19 cellular contexts compared by ENCODE assay signal in the genomic region with DNA sequence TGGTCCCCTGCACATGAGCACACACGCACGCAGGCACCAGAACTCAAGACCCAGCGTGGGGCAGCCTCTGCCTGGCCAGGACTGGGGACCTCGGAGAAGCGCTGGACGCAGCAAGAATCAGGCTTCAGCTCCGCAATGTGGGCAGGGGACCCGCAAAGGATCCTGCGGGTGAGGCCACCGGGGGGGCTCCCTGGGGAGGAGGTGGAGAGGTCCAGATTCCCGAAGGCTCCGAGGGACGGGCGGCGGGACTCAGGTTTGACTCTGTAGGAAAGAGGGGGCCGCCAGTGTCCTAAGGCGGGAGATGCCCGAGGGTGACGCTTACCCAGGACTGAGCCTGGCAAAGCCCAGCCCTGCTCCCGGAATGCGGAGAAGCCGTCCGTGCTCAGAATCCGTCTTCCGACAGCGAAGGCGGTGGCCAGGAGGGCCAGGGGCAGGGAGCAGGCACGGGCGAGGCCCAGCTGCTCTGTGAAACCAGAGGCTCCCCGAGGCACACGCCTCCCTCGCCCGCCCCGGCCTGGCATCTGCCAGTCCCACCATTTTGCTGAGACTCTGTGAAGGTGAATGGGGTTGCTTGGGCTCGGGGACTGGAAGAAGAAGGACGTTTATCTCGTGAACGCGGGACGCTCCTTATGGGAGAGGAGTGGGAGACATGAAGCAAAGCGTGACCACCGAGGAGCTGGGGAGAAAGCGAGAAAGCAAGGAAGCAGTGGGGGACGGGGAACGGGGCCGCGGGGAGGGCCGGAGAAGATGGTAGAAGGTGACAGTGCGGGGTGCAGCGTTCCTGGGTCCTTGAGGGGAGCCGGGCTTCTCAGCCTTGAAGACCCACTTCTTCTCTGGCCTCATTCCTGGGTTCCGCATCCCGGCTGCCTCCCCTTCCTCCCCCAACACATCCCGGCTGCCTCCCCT.
A peak's percentile ranks its signal among the peaks of the same experiment; 100 is the strongest.
DNase-seq lines count a peak whose midpoint lies in the region; ATAC-seq and TF ChIP-seq lines count a peak whose summit lies in the region.
"Had no signal": no experiment of that assay in that cellular context is flagged by ENCODE, and none has a peak within 500 bp of the region (broad histone marks: within the 10 kb centered on the region; RNA-seq: fewer than 3 reads in every experiment).

No MANE protein-coding gene starts in this region.

- H3K14ac ChIP-seq in neuronal stem cell (ENCODE audit: low read length) = no peak overlapping the region

- H3K4me1 ChIP-seq in endodermal cell (ENCODE audit: control insufficient read depth, insufficient read depth, low read length) (no peaks in the 10 kb centered on the region), neuronal stem cell (ENCODE audit: control insufficient read depth in 2 of 2, insufficient read depth in 1 of 2, low read depth in 1 of 2, low read length in 2 of 2) (no peaks in the 10 kb centered on the region), upper lobe of left lung (no peaks in the 10 kb centered on the region)

- no peak overlapping the region for H3K4me3 Mint-ChIP-seq in endodermal cell
- no peak overlapping the region for H3K4me3 Mint-ChIP-seq in immature natural killer cell
- H3K4me3 Mint-ChIP-seq: CD4-positive, alpha-beta memory T cell had no signal

- no peak overlapping the region for H4K8ac ChIP-seq in neuronal stem cell (ENCODE audit: low read depth, low read length)

- H4K91ac ChIP-seq in neuronal stem cell (ENCODE audit: low read depth, low read length, poor library complexity) = no peak overlapping the region

- H3K9ac ChIP-seq in endodermal cell (ENCODE audit: extremely low read depth, low read length, poor library complexity, severe bottlenecking) (no peak overlapping the region), neuronal stem cell (ENCODE audit: low read depth, low read length, poor library complexity) (no peak overlapping the region)

- H3K27me3 ChIP-seq in endodermal cell (ENCODE audit: control insufficient read depth, insufficient read depth, low read length, poor library complexity, severe bottlenecking) (no peaks in the 10 kb centered on the region), neuronal stem cell (ENCODE audit: control insufficient read depth in 3 of 3, insufficient read depth in 3 of 3, low read depth in 1 of 3, low read length in 3 of 3) (peaks cover 0 to 7% (median 0%) of the 10 kb centered on the region in 3 experiments), upper lobe of left lung (no peaks in the 10 kb centered on the region)

- TF ChIP-seq CTCF in endodermal cell (conservative IDR thresholded peaks at IDR 0.05) (no peak), upper lobe of left lung (IDR thresholded peaks at IDR 0.05) (no peak)

- H3K4ac ChIP-seq in neuronal stem cell (ENCODE audit: low read length) = peak overlapping the region; percentile 26

- no peaks in the 10 kb centered on the region for H3K36me3 ChIP-seq in endodermal cell (ENCODE audit: control insufficient read depth, insufficient read depth, low read length)
- H3K36me3 ChIP-seq in neuronal stem cell (replicated peaks in 1 of 2; ENCODE audit: control insufficient read depth in 2 of 2, insufficient read depth in 2 of 2, low read length in 2 of 2) = no peaks in the 10 kb centered on the region
- no peaks in the 10 kb centered on the region for H3K36me3 ChIP-seq in upper lobe of left lung

- no peak overlapping the region for H2BK15ac ChIP-seq in neuronal stem cell (ENCODE audit: low read length)

- H2AFZ ChIP-seq in neuronal stem cell (ENCODE audit: low read length) = no peak overlapping the region

- H3K27me3 Mint-ChIP-seq in endodermal cell (ENCODE audit: insufficient read depth) (no peaks in the 10 kb centered on the region), immature natural killer cell (ENCODE audit: low read depth in 3 of 3) (peaks cover 2% of the 10 kb centered on the region in 3 donors)

- no peak overlapping the region for H3K23ac ChIP-seq in neuronal stem cell (ENCODE audit: low read depth, low read length, poor library complexity)

- H3K27ac ChIP-seq in endodermal cell (ENCODE audit: low read depth, low read length) (no peak overlapping the region), neuronal stem cell (replicated peaks; ENCODE audit: low read length) (no peak overlapping the region), upper lobe of left lung (no peak overlapping the region)
- H3K27ac ChIP-seq: 22Rv1, RWPE1 had no signal

- no peak for TF ChIP-seq EP300 in upper lobe of left lung (IDR thresholded peaks at IDR 0.05)

- ATAC-seq in upper lobe of left lung (ENCODE audit: low FRiP score in 2 of 2) = peak; percentile 6 to 28

- WGBS in endodermal cell (ENCODE audit: insufficient coverage in 1 of 2, insufficient read length in 1 of 2), 2 experiments = 85 to 92% methylated on average over 33 to 50 of the region's 54 CpGs
- no CpG with 5 or more reads among the region's 54 CpGs for WGBS in neuronal stem cell (ENCODE audit: extremely low coverage in 2 of 2, insufficient read length in 2 of 2, insufficient replicate concordance in 1 of 2), 2 donors
- WGBS in upper lobe of left lung, 2 donors = 91% methylated on average over 50 to 53 of the region's 54 CpGs

- H2BK5ac ChIP-seq in neuronal stem cell (ENCODE audit: low read length) = no peak overlapping the region

- H3K9me3 ChIP-seq in endodermal cell (ENCODE audit: control insufficient read depth, low read length) (peaks cover 70% of the 10 kb centered on the region), neuronal stem cell (replicated peaks in 1 of 2; ENCODE audit: control insufficient read depth in 2 of 2, insufficient read depth in 1 of 2, low read depth in 1 of 2, low read length in 2 of 2) (peaks cover 0 to 11% of the 10 kb centered on the region in 2 donors), upper lobe of left lung (no peaks in the 10 kb centered on the region)

- H3K27ac Mint-ChIP-seq in endodermal cell (no peak overlapping the region), immature natural killer cell (no peak overlapping the region)
- H3K27ac Mint-ChIP-seq: CD4-positive, alpha-beta memory T cell had no signal

- H3K79me1 ChIP-seq in neuronal stem cell (ENCODE audit: low read depth, low read length) = no peaks in the 10 kb centered on the region

- TF ChIP-seq POLR2A in upper lobe of left lung (IDR thresholded peaks at IDR 0.05) = no peak

- no peak overlapping the region for H3K4me2 ChIP-seq in neuronal stem cell (ENCODE audit: insufficient read depth, low read length, poor library complexity, severe bottlenecking)

- H3K18ac ChIP-seq in neuronal stem cell (ENCODE audit: low read length) = peak overlapping the region; percentile 78

- H2BK12ac ChIP-seq in neuronal stem cell (ENCODE audit: low read length) = peak overlapping the region; percentile 6

- H2BK120ac ChIP-seq in neuronal stem cell (ENCODE audit: low read depth, low read length) = no peak overlapping the region

- H3K9me3 Mint-ChIP-seq in endodermal cell = peaks cover 9% of the 10 kb centered on the region
- peaks cover 0 to 8% (median under 1%) of the 10 kb centered on the region in 6 donors for H3K9me3 Mint-ChIP-seq in immature natural killer cell

- no peaks in the 10 kb centered on the region for H3K36me3 Mint-ChIP-seq in endodermal cell (ENCODE audit: low read depth)
- no peaks in the 10 kb centered on the region for H3K36me3 Mint-ChIP-seq in immature natural killer cell
- H3K36me3 Mint-ChIP-seq: CD4-positive, alpha-beta memory T cell had no signal

- H2AK5ac ChIP-seq in neuronal stem cell (ENCODE audit: low read depth, low read length) = peak overlapping the region; percentile 60

- H3K4me1 Mint-ChIP-seq in endodermal cell (no peaks in the 10 kb centered on the region), immature natural killer cell (no peaks in the 10 kb centered on the region)
- H3K4me1 Mint-ChIP-seq: CD4-positive, alpha-beta memory T cell had no signal

- H3K4me3 ChIP-seq in endodermal cell (ENCODE audit: low read length) (no peak overlapping the region), neuronal stem cell (ENCODE audit: low read length in 2 of 2) (no peak overlapping the region), upper lobe of left lung (no peak overlapping the region)

- DNase-seq in activated CD8-positive, alpha-beta memory T cell treated with anti-CD3 and anti-CD28 coated beads for 24 hours = peak; percentile 32
- no peak for DNase-seq in activated CD8-positive, alpha-beta memory T cell treated with anti-CD3 and anti-CD28 coated beads, Interleukin-2, amount 50 U/mL, for 48 hours
- DNase-seq in endodermal cell = peak; percentile 39
- no peak for DNase-seq in neuronal stem cell (ENCODE audit: low spot score)
- peak; percentile 18 to 79 for DNase-seq in upper lobe of left lung
- no peak for DNase-seq in dermis blood vessel endothelial cell
- no peak for DNase-seq in immature natural killer cell
- DNase-seq in activated naive CD4-positive, alpha-beta T cell (lab: John Stamatoyannopoulos, UW) = no peak
- DNase-seq: Calu3; CD4-positive, alpha-beta memory T cell; DMS53; KBM-7; MV-4-11; NCI-H187 treated with DMSO at 0.1 percent for 48 hours; NCI-H2171; NCI-H446 treated with DMSO at 0.1 percent for 48 hours; OCI-M1 had no signal

Comparison
In these comparisons a context has a peak if more than half of its experiments do, and no peak if none do; other contexts are left out.
1. DNase-seq: peak in activated CD8-positive, alpha-beta memory T cell treated with anti-CD3 and anti-CD28 coated beads for 24 hours (single experiment), endodermal cell (single experiment) and upper lobe of left lung (2 of 2); none in activated CD8-positive, alpha-beta memory T cell treated with anti-CD3 and anti-CD28 coated beads, Interleukin-2, amount 50 U/mL, for 48 hours (single experiment), neuronal stem cell (single experiment), dermis blood vessel endothelial cell (single experiment), immature natural killer cell (0 of 3) and activated naive CD4-positive, alpha-beta T cell (0 of 4).